17 cellular contexts compared by ENCODE assay signal in the genomic region with DNA sequence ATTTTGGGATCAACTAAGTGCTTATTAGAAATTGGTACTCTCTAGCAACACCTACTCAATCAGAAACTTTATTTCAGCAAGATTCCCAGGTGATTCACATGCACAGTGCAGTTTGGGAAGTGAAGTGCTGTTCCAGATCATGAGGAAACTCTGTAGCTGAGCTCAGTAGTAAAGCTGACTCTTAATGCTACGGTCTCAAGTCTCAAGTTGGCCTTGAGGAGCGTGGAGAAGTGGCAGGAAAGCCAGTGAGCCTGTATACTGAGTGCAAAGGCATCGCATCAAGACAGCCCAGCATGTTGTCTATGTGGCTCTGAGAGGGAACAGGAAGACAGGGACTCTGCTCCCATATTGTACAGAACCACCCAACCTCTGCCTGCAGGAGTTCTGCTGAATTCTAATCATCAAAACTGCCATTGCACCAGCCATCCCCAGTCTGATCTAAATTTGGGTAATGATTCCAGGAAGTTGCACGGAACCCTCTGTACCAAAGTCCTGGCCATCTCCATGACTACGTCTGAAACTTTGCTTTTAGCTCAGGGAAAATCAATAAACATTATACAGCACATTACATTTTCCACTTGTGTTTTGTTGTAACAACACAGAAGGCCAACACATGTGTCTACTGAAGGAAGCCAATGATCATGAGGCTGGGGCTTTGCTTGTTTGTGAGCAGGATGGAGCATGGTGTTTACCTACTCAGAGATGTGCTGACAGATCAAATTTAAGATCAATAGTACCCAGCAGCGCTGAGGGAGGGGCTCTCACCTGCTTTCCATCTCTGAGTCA.
A peak's percentile ranks its signal among the peaks of the same experiment; 100 is the strongest.
DNase-seq lines count a peak whose midpoint lies in the region; ATAC-seq and TF ChIP-seq lines count a peak whose summit lies in the region.
"Had no signal": no experiment of that assay in that cellular context is flagged by ENCODE, and none has a peak within 500 bp of the region (broad histone marks: within the 10 kb centered on the region; RNA-seq: fewer than 3 reads in every experiment).

No MANE protein-coding gene starts in this region.

- no peak overlapping the region for H3T11ph ChIP-seq in H9 (ENCODE audit: low read length)

- peaks cover 42% of the 10 kb centered on the region for H3K4me1 Mint-ChIP-seq in activated CD4-positive, alpha-beta T cell treated with anti-CD3 and anti-CD28 coated beads, Interleukin-2, amount 10 ng/mL, durations not matched to agents 7 days and 5 days
- H3K4me1 Mint-ChIP-seq in H9 (no peaks in the 10 kb centered on the region), WTC11 (no peaks in the 10 kb centered on the region), osteocyte (ENCODE audit: unreplicated experiment) (no peaks in the 10 kb centered on the region)
- H3K4me1 Mint-ChIP-seq: brain had no signal

- no peak overlapping the region for H2AK5ac ChIP-seq in H9 (ENCODE audit: insufficient read length, low read length)

- no peak overlapping the region for H4K91ac ChIP-seq in H9 (ENCODE audit: insufficient read length, low read depth, low read length)

- no peaks in the 10 kb centered on the region for H3K27me3 Mint-ChIP-seq in activated CD4-positive, alpha-beta T cell treated with anti-CD3 and anti-CD28 coated beads, Interleukin-2, amount 10 ng/mL, durations not matched to agents 7 days and 5 days
- H3K27me3 Mint-ChIP-seq in H9 (ENCODE audit: low read depth) (peaks cover 14% of the 10 kb centered on the region), WTC11 (ENCODE audit: low read depth) (no peaks in the 10 kb centered on the region), osteocyte (ENCODE audit: unreplicated experiment) (peaks cover 1% of the 10 kb centered on the region)

- H3K27ac ChIP-seq in H9 (ENCODE audit: insufficient read length, low read depth, low read length): no peak overlapping the region
- H3K27ac ChIP-seq: dorsolateral prefrontal cortex, heart right ventricle had no signal

- H3K9ac ChIP-seq in H9 (ENCODE audit: extremely low read depth, insufficient read length, low read length): no peak overlapping the region

- no peak overlapping the region for H4K5ac ChIP-seq in H9 (ENCODE audit: insufficient read length, low read depth, low read length)

- H3K79me1 ChIP-seq in H9 (ENCODE audit: insufficient read depth, low read depth, low read length, poor library complexity, severe bottlenecking): no peaks in the 10 kb centered on the region

- H2BK12ac ChIP-seq in H9 (ENCODE audit: insufficient read length, low read depth, low read length): no peak overlapping the region

- no peak overlapping the region for H3K18ac ChIP-seq in H9 (ENCODE audit: insufficient read length, low read depth, low read length)

- H3K4me1 ChIP-seq in H9 (ENCODE audit: insufficient read depth, low read length): no peaks in the 10 kb centered on the region
- H3K4me1 ChIP-seq: heart right ventricle had no signal

- no peaks in the 10 kb centered on the region for H3K36me3 Mint-ChIP-seq in activated CD4-positive, alpha-beta T cell treated with anti-CD3 and anti-CD28 coated beads, Interleukin-2, amount 10 ng/mL, durations not matched to agents 7 days and 5 days (ENCODE audit: low read depth)
- H3K36me3 Mint-ChIP-seq in H9 (ENCODE audit: insufficient read depth in 1 of 3, low read depth in 3 of 3) (no peaks in the 10 kb centered on the region), WTC11 (no peaks in the 10 kb centered on the region), osteocyte (ENCODE audit: unreplicated experiment) (no peaks in the 10 kb centered on the region)

- intact Hi-C loops in left colon (cut with DNase I, micrococcal nuclease): no loop called here

- no peak for ATAC-seq in WTC11
- no peak for ATAC-seq in left colon
- ATAC-seq in SK-N-SH treated with all-trans-retinoic acid at 6 μM for 48 hours: no peak

- no peak overlapping the region for H3K23ac ChIP-seq in H9 (ENCODE audit: insufficient read length, low read depth, low read length)

- no peak overlapping the region for H2BK20ac ChIP-seq in H9 (ENCODE audit: low read depth, low read length, poor library complexity, severe bottlenecking)

- no peak overlapping the region for H2BK15ac ChIP-seq in H9 (ENCODE audit: low read depth, low read length)

- peaks cover 3% of the 10 kb centered on the region for H4K20me1 ChIP-seq in H9 (ENCODE audit: control insufficient read depth, insufficient read depth, insufficient read length)

- TF ChIP-seq CTCF in H9 (conservative IDR thresholded peaks at IDR 0.05): no peak
- no peak for TF ChIP-seq CTCF in WTC11 (IDR thresholded peaks at IDR 0.05)
- TF ChIP-seq CTCF in osteocyte (IDR thresholded peaks at IDR 0.05): no peak

- no CpG with 5 or more reads among the region's 6 CpGs for WGBS in H9 (ENCODE audit: extremely low coverage, insufficient read length, low lambda C conversion rate)

- no peak overlapping the region for H2BK120ac ChIP-seq in H9 (ENCODE audit: low read depth, low read length, poor library complexity, severe bottlenecking)

- no peak for DNase-seq in activated CD4-positive, alpha-beta T cell treated with anti-CD3 and anti-CD28 coated beads, Interleukin-2, amount 10 ng/mL, durations not matched to agents 7 days and 5 days
- DNase-seq in activated CD4-positive, alpha-beta T cell treated with anti-CD3 and anti-CD28 coated beads for 4 hours: no peak
- DNase-seq in H9: peak; percentile 7
- no peak for DNase-seq in WTC11 (ENCODE audit: low spot score)
- DNase-seq in osteocyte (ENCODE audit: extremely low spot score, unreplicated experiment): peak; percentile 51
- no peak for DNase-seq in left colon
- no peak for DNase-seq in cerebellum (ENCODE audit: low spot score)
- DNase-seq: activated CD4-positive, alpha-beta T cell treated with anti-CD3 and anti-CD28 coated beads for 1 hour; Caco-2; dorsolateral prefrontal cortex; heart right ventricle; midbrain; NCI-H82; spleen had no signal

- no peaks in the 10 kb centered on the region for H3K23me2 ChIP-seq in H9 (ENCODE audit: insufficient read length, low read depth, low read length, poor library complexity, severe bottlenecking)

- no peak overlapping the region for H4K8ac ChIP-seq in H9 (replicated peaks; ENCODE audit: insufficient read length, low read depth, low read length)

- no peak overlapping the region for H3K14ac ChIP-seq in H9 (ENCODE audit: insufficient read depth, low read length)

- no peaks in the 10 kb centered on the region for H3K9me3 ChIP-seq in H9 (ENCODE audit: control insufficient read depth, low read depth, low read length)
- H3K9me3 ChIP-seq: Caco-2, heart right ventricle, spleen had no signal

- H2AFZ ChIP-seq in H9 (ENCODE audit: low read length): no peak overlapping the region

- no peak overlapping the region for H3K4me3 Mint-ChIP-seq in activated CD4-positive, alpha-beta T cell treated with anti-CD3 and anti-CD28 coated beads, Interleukin-2, amount 10 ng/mL, durations not matched to agents 7 days and 5 days
- H3K4me3 Mint-ChIP-seq in H9 (no peak overlapping the region), WTC11 (no peak overlapping the region), osteocyte (ENCODE audit: unreplicated experiment) (no peak overlapping the region)
- H3K4me3 Mint-ChIP-seq: brain; T-helper 1 cell treated with Interleukin-12 subunit alpha and Interleukin-12 subunit beta and Interleukin-4 antibody, amounts not matched to agents 30 μg/mL and 1 μg/mL, for 36 hours had no signal

- H3K79me2 ChIP-seq in H9 (ENCODE audit: insufficient read depth, low read length): no peaks in the 10 kb centered on the region

- POLR2A ChIA-PET in activated CD4-positive, alpha-beta T cell treated with anti-CD3 and anti-CD28 coated beads, Interleukin-2, amount 10 ng/mL, durations not matched to agents 7 days and 5 days (lab: Charles Lee): no interaction called here
- POLR2A ChIA-PET in WTC11 (lab: Charles Lee): no interaction called here

- peaks cover 4% of the 10 kb centered on the region for H3K9me3 Mint-ChIP-seq in activated CD4-positive, alpha-beta T cell treated with anti-CD3 and anti-CD28 coated beads, Interleukin-2, amount 10 ng/mL, durations not matched to agents 7 days and 5 days
- H3K9me3 Mint-ChIP-seq in H9 (no peaks in the 10 kb centered on the region), WTC11 (peaks cover 4% of the 10 kb centered on the region), osteocyte (ENCODE audit: unreplicated experiment) (no peaks in the 10 kb centered on the region)
- H3K9me3 Mint-ChIP-seq: brain; T-helper 1 cell treated with Interleukin-12 subunit alpha and Interleukin-12 subunit beta and Interleukin-4 antibody, amounts not matched to agents 30 μg/mL and 1 μg/mL, for 36 hours had no signal

- H3K4me2 ChIP-seq in H9 (ENCODE audit: insufficient read depth, insufficient read length, low read length): no peak overlapping the region

- H2BK5ac ChIP-seq in H9 (ENCODE audit: insufficient read length, low read length): no peak overlapping the region

- CTCF ChIA-PET in activated CD4-positive, alpha-beta T cell treated with anti-CD3 and anti-CD28 coated beads, Interleukin-2, amount 10 ng/mL, durations not matched to agents 7 days and 5 days (lab: Charles Lee): no interaction called here
- CTCF ChIA-PET in WTC11 (lab: Charles Lee): interaction anchor here (0.6 kb wide), 1 partner anchor 435 kb away, joined by 3 read pairs; no protein-coding TSS in a partner anchor

- H3K56ac ChIP-seq in H9 (ENCODE audit: insufficient read length, low read depth, low read length): no peak overlapping the region

- no peak overlapping the region for H3K4ac ChIP-seq in H9 (ENCODE audit: low read depth, low read length)

- H3K27ac Mint-ChIP-seq in activated CD4-positive, alpha-beta T cell treated with anti-CD3 and anti-CD28 coated beads, Interleukin-2, amount 10 ng/mL, durations not matched to agents 7 days and 5 days: peak overlapping the region; percentile 42
- H3K27ac Mint-ChIP-seq in H9 (no peak overlapping the region), WTC11 (no peak overlapping the region), osteocyte (ENCODE audit: unreplicated experiment) (no peak overlapping the region)
- H3K27ac Mint-ChIP-seq: brain; T-helper 1 cell treated with Interleukin-12 subunit alpha and Interleukin-12 subunit beta and Interleukin-4 antibody, amounts not matched to agents 30 μg/mL and 1 μg/mL, for 36 hours had no signal

- no peaks in the 10 kb centered on the region for H3K27me3 ChIP-seq in H9 (ENCODE audit: insufficient read depth, low read length)
- H3K27me3 ChIP-seq: heart right ventricle had no signal

TF ChIP-seq in WTC11, 78 proteins besides CTCF, POLR2A, EP300 and RAD21 (continues in another document):
- TF ChIP-seq ZNF121 (CRISPR knock-in tag; IDR thresholded peaks at IDR 0.05): no peak
- 0 out of 2 replicates have a peak, but pooled peaks have one; percentile 36 for TF ChIP-seq GABPB1 (CRISPR knock-in tag; IDR thresholded peaks at IDR 0.05)

TF ChIP-seq in SK-N-SH treated with all-trans-retinoic acid at 6 μM for 48 hours, 23 proteins besides CTCF, POLR2A, EP300 and RAD21 (continues in another document):
- TF ChIP-seq ZNF565 (CRISPR knock-in tag; conservative IDR thresholded peaks at IDR 0.05; ENCODE audit: low read depth) (no peak), ZNF8 (CRISPR knock-in tag; IDR thresholded peaks at IDR 0.05) (no peak), ISL1 (CRISPR knock-in tag; IDR thresholded peaks at IDR 0.05) (no peak)

Comparison
In these comparisons a context has a peak if more than half of its experiments do, and no peak if none do; other contexts are left out.
1. DNase-seq: peak in H9 (single experiment) and osteocyte (single experiment); none in activated CD4-positive, alpha-beta T cell treated with anti-CD3 and anti-CD28 coated beads, Interleukin-2, amount 10 ng/mL, durations not matched to agents 7 days and 5 days (single experiment), activated CD4-positive, alpha-beta T cell treated with anti-CD3 and anti-CD28 coated beads for 4 hours (0 of 2), WTC11 (single experiment), left colon (0 of 2) and cerebellum (single experiment).